8 cellular contexts compared by ENCODE assay signal in genomic region chr5:171387255-171387969, GRCh38. TPM values are rescaled to one million over a fixed set of nuclear protein-coding genes. Genes with fewer than 3 reads are reported as not detected.
DNase-seq lines count a peak whose midpoint lies in the region; ATAC-seq and TF ChIP-seq lines count a peak whose summit lies in the region.

Gene NPM1 (plus strand): TSS chr5:171387849. CDS start chr5:171387949, 100 bp downstream.

- peaks cover 50 to 56% (median 53%) of the 10 kb centered on the region in 3 donors for H3K4me1 Mint-ChIP-seq in CD8-positive, alpha-beta memory T cell

- H3K9me3 Mint-ChIP-seq in CD8-positive, alpha-beta memory T cell, result peaks cover 0 to 6% (median 0%) of the 10 kb centered on the region in 5 donors

- WGBS in lung, 2 donors, result 0 to 1% methylated on average over 59 to 60 of the region's 60 CpGs

- peaks cover 51% of the 10 kb centered on the region for H3K4me1 ChIP-seq in CD8-positive, alpha-beta memory T cell (ENCODE audit: insufficient read depth, low read length)
- H3K4me1 ChIP-seq in lung (ENCODE audit: control insufficient read depth in 2 of 2, insufficient read depth in 2 of 2, low read length in 2 of 2), result peaks cover 9 to 17% of the 10 kb centered on the region in 2 donors

- CTCF ChIA-PET in CD8-positive, alpha-beta memory T cell (lab: Charles Lee), result interaction anchor here (1.0 kb wide), 1 partner anchor 10 kb away, joined by 3 read pairs; no protein-coding TSS in a partner anchor

- H3K27me3 ChIP-seq in CD8-positive, alpha-beta memory T cell (ENCODE audit: insufficient read depth, low read length, poor library complexity, severe bottlenecking), result no peaks in the 10 kb centered on the region
- H3K27me3 ChIP-seq in lung (ENCODE audit: control insufficient read depth, insufficient read depth), result no peaks in the 10 kb centered on the region

- H3K9me3 ChIP-seq in CD8-positive, alpha-beta memory T cell (ENCODE audit: low read length), result no peaks in the 10 kb centered on the region
- H3K9me3 ChIP-seq in lung (ENCODE audit: control insufficient read depth in 2 of 2, insufficient read depth in 1 of 2, low read length in 1 of 2), result peaks cover 0 to 2% of the 10 kb centered on the region in 2 donors

- peaks cover 15% of the 10 kb centered on the region for H3K36me3 ChIP-seq in CD8-positive, alpha-beta memory T cell (ENCODE audit: insufficient read depth, low read length)
- peaks cover 8% of the 10 kb centered on the region in 2 donors for H3K36me3 ChIP-seq in lung (ENCODE audit: control insufficient read depth in 2 of 2, insufficient read depth in 2 of 2, low read length in 2 of 2)

- peak within 1 kb of the TSS; percentile 90 to 99 (median 97) for H3K4me3 Mint-ChIP-seq in CD8-positive, alpha-beta memory T cell

- H3K27ac ChIP-seq in CD8-positive, alpha-beta memory T cell (ENCODE audit: low read depth, low read length), result peak within 1 kb of the TSS; percentile 92
- peak within 1 kb of the TSS; percentile 81 to 94 for H3K27ac ChIP-seq in lung (ENCODE audit: low read depth in 1 of 2, low read length in 1 of 2)

- H3K27me3 Mint-ChIP-seq in CD8-positive, alpha-beta memory T cell, result peaks cover 3 to 11% of the 10 kb centered on the region in 2 donors

- peak within 1 kb of the TSS; percentile 92 to 100 (median 99) for H3K27ac Mint-ChIP-seq in CD8-positive, alpha-beta memory T cell

- peak; percentile 96 to 99 (median 98) for DNase-seq in CD8-positive, alpha-beta memory T cell
- DNase-seq in HS-5 (ENCODE audit: low read depth) (peak; percentile 92), lung (ENCODE audit: low spot score) (peak; percentile 98)
- DNase-seq in NK-92 treated with Interleukin-12 subunit alpha and Interleukin-12 subunit beta, amount 100 ng/mL, for 24 hours (lab: John Stamatoyannopoulos, UW), result peak; percentile 99
- peak; percentile 96 for DNase-seq in activated CD8-positive, alpha-beta memory T cell treated with anti-CD3 and anti-CD28 coated beads for 24 hours
- peak; percentile 96 for DNase-seq in effector CD8-positive, alpha-beta T cell (lab: John Stamatoyannopoulos, UW)
- DNase-seq in stimulated activated CD4-positive, alpha-beta T cell treated with anti-CD3 and anti-CD28 coated beads, TNF-alpha, amount 100 ng/mL, for 4 hours (ENCODE audit: low read depth in 3 of 3), result peak; percentile 87 to 98 (median 97)

- POLR2A ChIA-PET in CD8-positive, alpha-beta memory T cell (lab: Charles Lee), result interaction anchor here (0.5 to 1.3 kb wide), 4 partner anchors 39 to 1670 kb away, joined by 3 to 6 read pairs (median 3); partner anchors contain the start of gene FBXW11

- H3K4me3 ChIP-seq in CD8-positive, alpha-beta memory T cell (ENCODE audit: low read length), result peak within 1 kb of the TSS; percentile 95
- peak within 1 kb of the TSS; percentile 92 for H3K4me3 ChIP-seq in lung

- ATAC-seq in GM19468 (IDR thresholded peaks at IDR 0.05; ENCODE audit: extremely low read depth, unreplicated experiment) (peak; percentile 91), lung (ENCODE audit: insufficient read depth, low FRiP score) (peak; percentile 92)

- TF ChIP-seq CTCF in lung (IDR thresholded peaks at IDR 0.05; ENCODE audit: control extremely low read depth, extremely low read depth), result no peak

- peaks cover 6 to 45% (median 13%) of the 10 kb centered on the region in 3 donors for H3K36me3 Mint-ChIP-seq in CD8-positive, alpha-beta memory T cell

RNA-seq across cellular contexts. Expression of gene NPM1, which starts in this region (rescaled TPM):
- 1,000 to 10,000 TPM; 4,412 to 4,687 TPM for total RNA-seq in CD8-positive, alpha-beta memory T cell
- polyA plus RNA-seq in CD8-positive, alpha-beta memory T cell, result 603 TPM
- 1,000 to 10,000 TPM in 1 of 2 donors, 100 to 1,000 TPM in 1; 601 to 1,763 TPM for total RNA-seq in lung
- polyA plus RNA-seq in lung, result 1,000 to 10,000 TPM; 1,147 to 2,411 TPM

Comparison
In these comparisons a context has a peak if more than half of its experiments do, and no peak if none do; other contexts are left out.
1. Peak in every context shown above with its lines: DNase-seq, ATAC-seq, H3K4me3 ChIP-seq and H3K27ac ChIP-seq.